11 cellular contexts compared by ENCODE assay signal in genomic region chr7:21526007-21526406, GRCh38. TPM values are rescaled to one million over a fixed set of nuclear protein-coding genes. Genes with fewer than 3 reads are reported as not detected.
A peak's percentile ranks its signal among the peaks of the same experiment; 100 is the strongest.
DNase-seq lines count a peak whose midpoint lies in the region; ATAC-seq, FAIRE-seq and TF ChIP-seq lines count a peak whose summit lies in the region.
"Had no signal": no experiment of that assay in that cellular context is flagged by ENCODE, and none has a peak within 500 bp of the region (broad histone marks: within the 10 kb centered on the region; RNA-seq: fewer than 3 reads in every experiment).

No MANE protein-coding gene starts in this region.

- TF ChIP-seq CTCF in MM.1S (IDR thresholded peaks at IDR 0.05; ENCODE audit: low read length) (peak; percentile 43), colonic mucosa (IDR thresholded peaks at IDR 0.05) (peak; percentile 22)

- intact Hi-C loops in colonic mucosa (cut with DNase I) = no loop called here

- peak; percentile 57 for DNase-seq in DMS 273 (lab: John Stamatoyannopoulos, UW; ENCODE audit: unreplicated experiment)
- no peak for DNase-seq in DMS 273 treated with DMSO at 0.1 percent for 48 hours (lab: John Stamatoyannopoulos, UW)
- DNase-seq in MM.1S = peak; percentile 15
- DNase-seq in colonic mucosa = no peak
- DNase-seq in pons (ENCODE audit: low spot score) = peak; percentile 11
- DNase-seq in GM19239 (ENCODE audit: insufficient read length, low spot score) = no peak
- DNase-seq: 8988T; effector CD8-positive, alpha-beta T cell; naive B cell had no signal

- no peak overlapping the region for H3K27ac ChIP-seq in MM.1S (ENCODE audit: low read length)
- no peak overlapping the region for H3K27ac ChIP-seq in colonic mucosa

- H3K27me3 ChIP-seq in MM.1S (replicated peaks; ENCODE audit: insufficient read depth, low read length) (no peaks in the 10 kb centered on the region), colonic mucosa (no peaks in the 10 kb centered on the region)

- no peaks in the 10 kb centered on the region for H3K36me3 ChIP-seq in MM.1S (replicated peaks; ENCODE audit: insufficient read depth, low read length)
- no peaks in the 10 kb centered on the region for H3K36me3 ChIP-seq in colonic mucosa

- H3K4me1 ChIP-seq in MM.1S (ENCODE audit: low read length) (no peaks in the 10 kb centered on the region), colonic mucosa (no peaks in the 10 kb centered on the region)

- H3K4me2 ChIP-seq in MM.1S (ENCODE audit: low read depth, low read length) = no peak overlapping the region

- ATAC-seq in HG03565 (IDR thresholded peaks at IDR 0.05; ENCODE audit: unreplicated experiment) = no peak
- ATAC-seq in GM19395 (IDR thresholded peaks at IDR 0.05; ENCODE audit: unreplicated experiment) = no peak

- H3K4me3 ChIP-seq in MM.1S (ENCODE audit: low read length) (no peak overlapping the region), colonic mucosa (no peak overlapping the region)

- no peak overlapping the region for H2AFZ ChIP-seq in MM.1S (ENCODE audit: low read length)

- H3F3A ChIP-seq in MM.1S (ENCODE audit: insufficient read depth, low read length) = no peaks in the 10 kb centered on the region

- no peaks in the 10 kb centered on the region for H4K20me1 ChIP-seq in MM.1S (ENCODE audit: insufficient read depth, low read length)

- no peak overlapping the region for H3K9ac ChIP-seq in MM.1S (ENCODE audit: low read length)
- H3K9ac ChIP-seq in colonic mucosa (ENCODE audit: low read depth in 2 of 2, low read length in 2 of 2) = no peak overlapping the region

- no peak for FAIRE-seq in GM19239 (lab: Jason Lieb, UNC)

- H3K79me2 ChIP-seq in MM.1S (ENCODE audit: low read length) = no peaks in the 10 kb centered on the region

- H3K9me2 ChIP-seq in MM.1S (replicated peaks; ENCODE audit: insufficient read depth, low read length) = no peaks in the 10 kb centered on the region

- H3K9me3 ChIP-seq in MM.1S (replicated peaks; ENCODE audit: insufficient read depth, low read length) (no peaks in the 10 kb centered on the region), colonic mucosa (no peaks in the 10 kb centered on the region)

RNA-seq across cellular contexts. Expression of gene DNAH11, which starts 16.8 kb away (rescaled TPM):
- under 1 TPM; 0.05 to 0.32 TPM for total RNA-seq in colonic mucosa

Comparison
In these comparisons a context has a peak if more than half of its experiments do, and no peak if none do; other contexts are left out.
1. DNase-seq: peak in DMS 273 (single experiment), MM.1S (single experiment) and pons (single experiment); none in DMS 273 treated with DMSO at 0.1 percent for 48 hours (single experiment), colonic mucosa (single experiment) and GM19239 (single experiment).